ENCODE assay signal across 1 cellular context in the genomic region with DNA sequence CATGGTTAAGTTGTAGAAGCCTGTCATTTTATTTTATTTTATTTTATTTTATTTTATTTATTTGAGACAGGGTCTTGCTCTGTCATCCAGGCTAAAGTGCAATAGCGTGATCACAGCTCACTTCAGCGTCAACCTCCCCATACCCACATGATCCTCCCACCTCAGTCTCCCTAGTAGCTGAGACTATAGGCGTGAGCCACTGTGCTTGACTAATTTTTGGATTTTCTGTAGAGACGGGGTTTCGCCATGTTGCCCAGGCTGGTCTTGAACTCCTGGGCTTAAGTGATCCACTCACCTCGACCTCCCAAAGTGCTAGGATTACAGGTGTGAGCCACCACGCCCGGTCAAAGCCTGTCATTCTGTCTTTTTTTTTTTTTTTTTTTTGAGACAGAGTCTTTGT. TPM values are rescaled to one million over a fixed set of nuclear protein-coding genes. Genes with fewer than 3 reads are reported as not detected.
"Had no signal": no experiment of that assay in that cellular context is flagged by ENCODE, and none has a peak within 500 bp of the region (broad histone marks: within the 10 kb centered on the region; RNA-seq: fewer than 3 reads in every experiment).

No MANE protein-coding gene starts in this region.

RNA-seq across cellular contexts. Expression of gene BICDL1, which starts 8.3 kb away (rescaled TPM):
- total RNA-seq: SJSA1 had no signal
